24 cellular contexts compared by ENCODE assay signal in genomic region chr10:28674782-28675181, GRCh38.
"Had no signal": no experiment of that assay in that cellular context is flagged by ENCODE, and none has a peak within 500 bp of the region (broad histone marks: within the 10 kb centered on the region; RNA-seq: fewer than 3 reads in every experiment).

No MANE protein-coding gene starts in this region.

- H3K27ac Mint-ChIP-seq: activated CD8-positive, alpha-beta memory T cell treated with anti-CD3 and anti-CD28 coated beads, Interleukin-2, amount 10 ng/mL, durations not matched to agents 7 days and 5 days; activated CD8-positive, alpha-beta T cell treated with anti-CD3 and anti-CD28 coated beads, Interleukin-2, amount 10 ng/mL, durations not matched to agents 7 days and 5 days; activated naive CD4-positive, alpha-beta T cell treated with anti-CD3 and anti-CD28 coated beads, Interleukin-2, amount 50 U/mL, for 72 hours; activated naive CD8-positive, alpha-beta T cell treated with anti-CD3 and anti-CD28 coated beads, Interleukin-2, amount 50 U/mL, for 24 hours had no signal

- H3K4me3 Mint-ChIP-seq: activated CD8-positive, alpha-beta memory T cell treated with anti-CD3 and anti-CD28 coated beads, Interleukin-2, amount 10 ng/mL, durations not matched to agents 7 days and 5 days; activated CD8-positive, alpha-beta T cell treated with anti-CD3 and anti-CD28 coated beads, Interleukin-2, amount 10 ng/mL, durations not matched to agents 7 days and 5 days; activated naive CD8-positive, alpha-beta T cell treated with anti-CD3 and anti-CD28 coated beads, Interleukin-2, amount 50 U/mL, for 24 hours had no signal

- H3K36me3 ChIP-seq: ascending aorta, MG63 had no signal

- H3K27ac ChIP-seq: ascending aorta, body of pancreas, VCaP had no signal

- H3K4me3 ChIP-seq: ascending aorta, body of pancreas, MG63 had no signal

- H3K9me3 ChIP-seq: ascending aorta, body of pancreas, MG63 had no signal

- H3K9me3 Mint-ChIP-seq: activated naive CD4-positive, alpha-beta T cell treated with anti-CD3 and anti-CD28 coated beads, Interleukin-2, amount 50 U/mL, for 72 hours; activated naive CD8-positive, alpha-beta T cell treated with anti-CD3 and anti-CD28 coated beads, Interleukin-2, amount 50 U/mL, for 24 hours; activated T-cell treated with anti-CD3 and anti-CD28 coated beads, Interleukin-2, amount 50 U/mL, for 4 hours had no signal

- DNase-seq: activated CD4-positive, alpha-beta T cell treated with anti-CD3 and anti-CD28 coated beads for 4 hours; activated CD8-positive, alpha-beta memory T cell treated with anti-CD3 and anti-CD28 coated beads, Interleukin-2, amount 10 ng/mL, durations not matched to agents 7 days and 5 days; activated CD8-positive, alpha-beta T cell treated with anti-CD3 and anti-CD28 coated beads, Interleukin-2, amount 10 ng/mL, durations not matched to agents 7 days and 5 days; activated effector memory CD4-positive, alpha-beta T cell treated with anti-CD3 and anti-CD28 coated beads, Interleukin-2, amount 50 U/mL, for 16 hours; activated naive CD4-positive, alpha-beta T cell treated with Interleukin-2 at 50 U/mL for 16 hours; activated naive CD8-positive, alpha-beta T cell treated with anti-CD3 and anti-CD28 coated beads, Interleukin-2, amount 50 U/mL, for 24 hours; activated T-cell treated with anti-CD3 and anti-CD28 coated beads, Interleukin-2, amount 50 U/mL, for 4 hours; amniotic stem cell; body of pancreas; MG63; NCI-H1105; NCI-H1436; NCI-H1694 treated with DMSO at 0.1 percent for 48 hours; NCI-H2029 treated with DMSO at 0.1 percent for 48 hours; NCI-H345; NCI-H510A; NCI-H526 treated with DMSO at 0.1 percent for 48 hours; PC-3; SHP77 treated with DMSO at 0.1 percent for 48 hours; T-helper 1 cell had no signal

- H3K36me3 Mint-ChIP-seq: activated CD8-positive, alpha-beta memory T cell treated with anti-CD3 and anti-CD28 coated beads, Interleukin-2, amount 10 ng/mL, durations not matched to agents 7 days and 5 days had no signal

- ATAC-seq: activated CD4-positive, CD25-positive, alpha-beta regulatory T cell treated with anti-CD3 and anti-CD28 coated beads, Interleukin-2, amount 50 U/mL, for 24 hours; activated CD8-positive, alpha-beta memory T cell treated with anti-CD3 and anti-CD28 coated beads, Interleukin-2, amount 10 ng/mL, durations not matched to agents 7 days and 5 days; activated CD8-positive, alpha-beta T cell treated with anti-CD3 and anti-CD28 coated beads, Interleukin-2, amount 10 ng/mL, durations not matched to agents 7 days and 5 days; activated naive CD4-positive, alpha-beta T cell treated with anti-CD3 and anti-CD28 coated beads, Interleukin-2, amount 50 U/mL, for 72 hours; activated naive CD8-positive, alpha-beta T cell treated with anti-CD3 and anti-CD28 coated beads, Interleukin-2, amount 50 U/mL, for 24 hours; activated T-cell treated with anti-CD3 and anti-CD28 coated beads, Interleukin-2, amount 50 U/mL, for 4 hours; body of pancreas; PC-3 had no signal

- H3K27me3 ChIP-seq: ascending aorta had no signal
